ENCODE assay signal across 27 cellular contexts in the genomic region with DNA sequence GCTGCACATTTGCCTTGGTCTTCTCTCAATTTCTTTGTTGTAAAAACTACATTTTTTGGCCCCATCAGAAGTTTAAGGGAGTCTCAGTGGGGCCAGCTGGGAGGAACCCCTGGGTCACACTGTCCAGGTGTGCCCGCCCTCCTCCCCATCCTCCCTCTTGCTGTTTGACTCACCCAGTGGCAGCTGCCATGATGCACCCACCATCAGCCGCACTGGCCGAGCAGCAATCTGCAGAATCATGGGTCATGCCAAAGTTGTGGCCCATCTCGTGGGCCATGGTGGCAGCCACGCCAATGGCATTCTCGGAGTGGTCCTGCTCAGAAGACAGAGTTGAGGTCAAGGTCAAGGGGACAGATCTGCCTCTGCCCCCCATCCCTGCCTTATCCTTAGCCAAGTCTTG. TPM values are rescaled to one million over a fixed set of nuclear protein-coding genes. Genes with fewer than 3 reads are reported as not detected.
DNase-seq lines count a peak whose midpoint lies in the region; ATAC-seq and TF ChIP-seq lines count a peak whose summit lies in the region.
"Had no signal": no experiment of that assay in that cellular context is flagged by ENCODE, and none has a peak within 500 bp of the region (broad histone marks: within the 10 kb centered on the region; RNA-seq: fewer than 3 reads in every experiment).

No MANE protein-coding gene starts in this region.

- no peak for ATAC-seq in stimulated activated naive B cell treated with anti-CD40 and anti-IgM and Interleukin-4, amounts not matched to agents 10 μg/mL and 1 μg/mL and 100 μg/mL, for 72 hours (replicated peaks)
- no peak for ATAC-seq in GM21390 (IDR thresholded peaks at IDR 0.05; ENCODE audit: unreplicated experiment)

- H3K4me2 ChIP-seq in OCI-LY7 (ENCODE audit: low read length), result no peak overlapping the region

- no peak for DNase-seq in activated CD4-positive, alpha-beta T cell treated with anti-CD3 and anti-CD28 coated beads, Interleukin-2, amount 10 ng/mL, durations not matched to agents 24 days and 14 days
- no peak for DNase-seq in activated CD4-positive, alpha-beta T cell treated with anti-CD3 and anti-CD28 coated beads for 4 hours
- DNase-seq in OCI-LY7 (ENCODE audit: low spot score), result no peak
- no peak for DNase-seq in stimulated activated naive B cell treated with anti-CD40 and anti-IgM and Interleukin-4, amounts not matched to agents 10 μg/mL and 1 μg/mL and 100 μg/mL, for 72 hours
- no peak for DNase-seq in GM19240 (ENCODE audit: insufficient read length, low spot score)
- no peak for DNase-seq in activated CD4-positive, alpha-beta T cell treated with anti-CD3 and anti-CD28 coated beads, Interleukin-2, amount 50 U/mL, for 48 hours
- DNase-seq: 8988T; activated CD4-positive, alpha-beta T cell treated with anti-CD3 and anti-CD28 coated beads for 1 hour; activated T-cell treated with anti-CD3 and anti-CD28 coated beads, Interleukin-2, amount 50 U/mL, for 48 hours; amygdala; effector CD8-positive, alpha-beta T cell; KG1; kidney; NCI-H1417 treated with DMSO at 0.1 percent for 48 hours; NCI-H2081 treated with DMSO at 0.1 percent for 48 hours; NCI-H226; nephron progenitor cell; ovary; RPMI8226; stimulated activated CD4-positive, alpha-beta T cell treated with anti-CD3 and anti-CD28 coated beads, Interleukin-2, amount 100 ng/mL, for 48 hours; substantia nigra had no signal

- peaks cover 73% of the 10 kb centered on the region for H3K36me3 ChIP-seq in OCI-LY7 (ENCODE audit: insufficient read depth, low read length)
- peaks cover 0 to 11% of the 10 kb centered on the region in 2 donors for H3K36me3 ChIP-seq in mucosa of rectum (ENCODE audit: control insufficient read depth in 2 of 2, insufficient read depth in 2 of 2, low read length in 2 of 2)
- H3K36me3 ChIP-seq: breast epithelium, ovary had no signal

- H2AFZ ChIP-seq in OCI-LY7 (ENCODE audit: low read length), result no peak overlapping the region

- peaks cover 96% of the 10 kb centered on the region for H3K4me1 ChIP-seq in OCI-LY7 (ENCODE audit: insufficient read depth, low read length, poor library complexity, severe bottlenecking)
- peaks cover 8 to 23% of the 10 kb centered on the region in 2 donors for H3K4me1 ChIP-seq in mucosa of rectum (ENCODE audit: control insufficient read depth in 2 of 2, insufficient read depth in 2 of 2, low read length in 2 of 2)
- H3K4me1 ChIP-seq: breast epithelium had no signal

- H3K9me3 ChIP-seq in OCI-LY7 (ENCODE audit: low read length) (no peaks in the 10 kb centered on the region; the same call in 1 of the 2 replicates), mucosa of rectum (ENCODE audit: control insufficient read depth in 2 of 2, low read length in 2 of 2) (no peaks in the 10 kb centered on the region)
- H3K9me3 ChIP-seq: breast epithelium, ovary had no signal

- BruUV-seq in OCI-LY7 (replicated peaks; lab: Mats Ljungman, UMichigan), result no TSS peak

- TF ChIP-seq CTCF in OCI-LY7 (conservative IDR thresholded peaks at IDR 0.05; ENCODE audit: low read length), result no peak

- intact Hi-C loops in activated CD4-positive, alpha-beta T cell treated with anti-CD3 and anti-CD28 coated beads, Interleukin-2, amount 10 ng/mL, durations not matched to agents 24 days and 14 days (cut with micrococcal nuclease), result no loop called here
- intact Hi-C loops in OCI-LY7 (cut with micrococcal nuclease; ENCODE audit: unreplicated experiment), result loop anchor here (10.0 kb wide), 1 partner anchor 621 kb away; no protein-coding TSS in a partner anchor

- no peaks in the 10 kb centered on the region for H3K27me3 Mint-ChIP-seq in activated CD4-positive, alpha-beta T cell treated with anti-CD3 and anti-CD28 coated beads, Interleukin-2, amount 10 ng/mL, durations not matched to agents 24 days and 14 days
- H3K27me3 Mint-ChIP-seq in stimulated activated naive B cell treated with anti-CD40 and anti-IgM and Interleukin-4, amounts not matched to agents 10 μg/mL and 1 μg/mL and 100 μg/mL, for 72 hours, result no peaks in the 10 kb centered on the region
- H3K27me3 Mint-ChIP-seq: activated naive CD4-positive, alpha-beta T cell treated with anti-CD3 and anti-CD28 coated beads, Interleukin-2, amount 50 U/mL, for 24 hours had no signal

- no peak overlapping the region for H3K4me3 Mint-ChIP-seq in activated CD4-positive, alpha-beta T cell treated with anti-CD3 and anti-CD28 coated beads, Interleukin-2, amount 10 ng/mL, durations not matched to agents 24 days and 14 days
- H3K4me3 Mint-ChIP-seq in stimulated activated naive B cell treated with anti-CD40 and anti-IgM and Interleukin-4, amounts not matched to agents 10 μg/mL and 1 μg/mL and 100 μg/mL, for 72 hours, result peak overlapping the region; percentile 14 to 29
- H3K4me3 Mint-ChIP-seq: activated naive CD4-positive, alpha-beta T cell treated with anti-CD3 and anti-CD28 coated beads, Interleukin-2, amount 50 U/mL, for 24 hours; nephron progenitor cell had no signal

- H3K27ac ChIP-seq in OCI-LY7 (ENCODE audit: low read depth, low read length, poor library complexity, severe bottlenecking), result peak overlapping the region; percentile 8
- peak overlapping the region; percentile 20 to 61 for H3K27ac ChIP-seq in mucosa of rectum (ENCODE audit: low read depth in 2 of 2, low read length in 2 of 2)
- H3K27ac ChIP-seq: breast epithelium, ovary had no signal

- no peaks in the 10 kb centered on the region for H3K9me2 ChIP-seq in OCI-LY7 (ENCODE audit: insufficient read depth, low read length)

- H3K27ac Mint-ChIP-seq in activated CD4-positive, alpha-beta T cell treated with anti-CD3 and anti-CD28 coated beads, Interleukin-2, amount 10 ng/mL, durations not matched to agents 24 days and 14 days, result peak overlapping the region; percentile 13
- H3K27ac Mint-ChIP-seq in stimulated activated naive B cell treated with anti-CD40 and anti-IgM and Interleukin-4, amounts not matched to agents 10 μg/mL and 1 μg/mL and 100 μg/mL, for 72 hours, result peak overlapping the region; percentile 94
- H3K27ac Mint-ChIP-seq: activated naive CD4-positive, alpha-beta T cell treated with anti-CD3 and anti-CD28 coated beads, Interleukin-2, amount 50 U/mL, for 24 hours; nephron progenitor cell had no signal

- no peaks in the 10 kb centered on the region for H3K9me3 Mint-ChIP-seq in activated CD4-positive, alpha-beta T cell treated with anti-CD3 and anti-CD28 coated beads, Interleukin-2, amount 10 ng/mL, durations not matched to agents 24 days and 14 days
- peaks cover 0 to 3% of the 10 kb centered on the region in 2 donors for H3K9me3 Mint-ChIP-seq in stimulated activated naive B cell treated with anti-CD40 and anti-IgM and Interleukin-4, amounts not matched to agents 10 μg/mL and 1 μg/mL and 100 μg/mL, for 72 hours
- H3K9me3 Mint-ChIP-seq: activated naive CD4-positive, alpha-beta T cell treated with anti-CD3 and anti-CD28 coated beads, Interleukin-2, amount 50 U/mL, for 24 hours; nephron progenitor cell had no signal

- no peak overlapping the region for H3K9ac ChIP-seq in mucosa of rectum (ENCODE audit: low read depth in 1 of 2, low read length in 2 of 2)

- CTCF ChIA-PET in OCI-LY7 (lab: Charles Lee; ENCODE audit: unreplicated experiment), result interaction anchor here (1.1 kb wide), 1 partner anchor 20 kb away, joined by 4 read pairs; no protein-coding TSS in a partner anchor

- H3K4me3 ChIP-seq in OCI-LY7 (ENCODE audit: low read depth, low read length, poor library complexity, severe bottlenecking), result no peak overlapping the region
- H3K4me3 ChIP-seq in mucosa of rectum (ENCODE audit: low read length in 2 of 2), result no peak overlapping the region
- H3K4me3 ChIP-seq: breast epithelium, ovary had no signal

- H3K27me3 ChIP-seq in mucosa of rectum (ENCODE audit: control insufficient read depth in 2 of 2, insufficient read depth in 2 of 2, low read length in 2 of 2), result no peaks in the 10 kb centered on the region
- H3K27me3 ChIP-seq: breast epithelium, ovary had no signal

- H4K20me1 ChIP-seq in OCI-LY7 (ENCODE audit: insufficient read depth, low read length), result no peaks in the 10 kb centered on the region

- POLR2A ChIA-PET in OCI-LY7 (lab: Charles Lee), result interaction anchor here (0.9 to 1.3 kb wide), 3 partner anchors 13 to 59 kb away, joined by 3 to 5 read pairs (median 3); no protein-coding TSS in a partner anchor

- H3K4me1 Mint-ChIP-seq in activated CD4-positive, alpha-beta T cell treated with anti-CD3 and anti-CD28 coated beads, Interleukin-2, amount 10 ng/mL, durations not matched to agents 24 days and 14 days, result peaks cover 59% of the 10 kb centered on the region
- peaks cover 57 to 95% of the 10 kb centered on the region in 2 donors for H3K4me1 Mint-ChIP-seq in stimulated activated naive B cell treated with anti-CD40 and anti-IgM and Interleukin-4, amounts not matched to agents 10 μg/mL and 1 μg/mL and 100 μg/mL, for 72 hours
- H3K4me1 Mint-ChIP-seq: activated naive CD4-positive, alpha-beta T cell treated with anti-CD3 and anti-CD28 coated beads, Interleukin-2, amount 50 U/mL, for 24 hours had no signal

- no peaks in the 10 kb centered on the region for H3K79me2 ChIP-seq in OCI-LY7 (ENCODE audit: insufficient read depth, low read depth, low read length)

- H3K36me3 Mint-ChIP-seq in activated CD4-positive, alpha-beta T cell treated with anti-CD3 and anti-CD28 coated beads, Interleukin-2, amount 10 ng/mL, durations not matched to agents 24 days and 14 days (ENCODE audit: low read depth), result peaks cover 86% of the 10 kb centered on the region
- peaks cover 44 to 61% of the 10 kb centered on the region in 2 donors for H3K36me3 Mint-ChIP-seq in stimulated activated naive B cell treated with anti-CD40 and anti-IgM and Interleukin-4, amounts not matched to agents 10 μg/mL and 1 μg/mL and 100 μg/mL, for 72 hours
- H3K36me3 Mint-ChIP-seq: activated naive CD4-positive, alpha-beta T cell treated with anti-CD3 and anti-CD28 coated beads, Interleukin-2, amount 50 U/mL, for 24 hours had no signal

RNA-seq across cellular contexts. Expression of gene NIPAL4, which starts 45.5 kb away (rescaled TPM):
- 2.2 and 2.7 TPM in 2 replicates for total RNA-seq in activated CD4-positive, alpha-beta T cell treated with anti-CD3 and anti-CD28 coated beads, Interleukin-2, amount 10 ng/mL, durations not matched to agents 24 days and 14 days
- not detected in 2 replicates for total RNA-seq in OCI-LY7 (2014; rRNA removed; shearing (Covaris generic))
- not detected in 2 replicates for total RNA-seq in OCI-LY7 (2022)
- total RNA-seq: kidney, liver, SK-MEL-5 had no signal
